Comparison of ENCODE assay signal across 26 cellular contexts in genomic region chr22:27636716-27637503, GRCh38.
DNase-seq lines count a peak whose midpoint lies in the region; ATAC-seq and TF ChIP-seq lines count a peak whose summit lies in the region.
"Had no signal": no experiment of that assay in that cellular context is flagged by ENCODE, and none has a peak within 500 bp of the region (broad histone marks: within the 10 kb centered on the region; RNA-seq: fewer than 3 reads in every experiment).

No MANE protein-coding gene starts in this region.

- H3K27ac ChIP-seq in HEK293 (ENCODE audit: extremely low read depth, low read depth, low read length) (no peak overlapping the region), right cardiac atrium (ENCODE audit: low read length) (peak overlapping the region; percentile 60), gastrocnemius medialis (peak overlapping the region; percentile 93 to 98 (median 96))
- H3K27ac ChIP-seq: GM23248, lower lobe of right lung, ovary, right lobe of liver had no signal

- ATAC-seq in right cardiac atrium (peak; percentile 69 to 72), gastrocnemius medialis (peak; percentile 73 to 79), GM19397 (IDR thresholded peaks at IDR 0.05; ENCODE audit: unreplicated experiment) (no peak)
- ATAC-seq: activated CD4-positive, CD25-positive, alpha-beta regulatory T cell treated with anti-CD3 and anti-CD28 coated beads, Interleukin-2, amount 50 U/mL, for 24 hours; esophagus mucosa; lower lobe of right lung; natural killer cell treated with Interleukin-12 subunit alpha and Interleukin-12 subunit beta and Interleukin-15 and Interleukin-18, amount 100 ng/mL, for 72 hours; right lobe of liver had no signal

- CTCF ChIA-PET in HEK293 (lab: Yijun Ruan, JAX): interaction anchor here (0.6 to 1.4 kb wide), 2 partner anchors 10 to 516 kb away, joined by 3 read pairs; no protein-coding TSS in a partner anchor

- POLR2A ChIA-PET in HEK293 (lab: Yijun Ruan, JAX): no interaction called here

- in situ Hi-C loops in gastrocnemius medialis (cut with MboI; ENCODE audit: low sequenced_read_pairs in 4 of 4): loop anchor here in 2 of 4 donors (10.0 to 25.0 kb wide), 2 partner anchors 148 to 150 kb away; no protein-coding TSS in a partner anchor

- intact Hi-C loops in right cardiac atrium (cut with DNase I): loop anchor here in 1 of 4 donors (5.0 kb wide), 1 partner anchor 165 kb away; the partner anchor contains the start of gene MN1
- intact Hi-C loops in gastrocnemius medialis (cut with DNase I; ENCODE audit: low total_unique reads): loop anchor here (2.0 to 10.0 kb wide), 2 partner anchors 82 to 378 kb away; no protein-coding TSS in a partner anchor

- H3K4me1 ChIP-seq in HEK293 (ENCODE audit: control insufficient read depth, insufficient read depth, low read length) (no peaks in the 10 kb centered on the region), right cardiac atrium (ENCODE audit: control insufficient read depth, insufficient read depth, low read length) (peaks cover 5% of the 10 kb centered on the region), gastrocnemius medialis (peaks cover 50 to 55% of the 10 kb centered on the region in 2 donors)
- H3K4me1 ChIP-seq: lower lobe of right lung, right lobe of liver had no signal

- H3K9me3 ChIP-seq in HEK293 (ENCODE audit: control insufficient read depth, insufficient read depth, low read depth, low read length) (no peaks in the 10 kb centered on the region), right cardiac atrium (ENCODE audit: control insufficient read depth, low read length) (no peaks in the 10 kb centered on the region), gastrocnemius medialis (no peaks in the 10 kb centered on the region)
- H3K9me3 ChIP-seq: lower lobe of right lung, ovary, right lobe of liver had no signal

- H3K27me3 ChIP-seq in right cardiac atrium (ENCODE audit: control insufficient read depth, insufficient read depth): no peaks in the 10 kb centered on the region
- no peaks in the 10 kb centered on the region for H3K27me3 ChIP-seq in gastrocnemius medialis
- H3K27me3 ChIP-seq: ovary, right lobe of liver had no signal

- no peak overlapping the region for H3K4me3 ChIP-seq in HEK293 (ENCODE audit: low read depth, low read length)
- no peak overlapping the region for H3K4me3 ChIP-seq in right cardiac atrium (ENCODE audit: low read length)
- H3K4me3 ChIP-seq in gastrocnemius medialis: no peak overlapping the region
- H3K4me3 ChIP-seq: GM23248, lower lobe of right lung, ovary, right lobe of liver had no signal

- peak in 1 of 2 donors; percentile 44 for TF ChIP-seq POLR2A in gastrocnemius medialis (IDR thresholded peaks at IDR 0.05)

- TF ChIP-seq CTCF in HEK293 (tag by site-specific recombination; IDR thresholded peaks at IDR 0.05): no peak
- TF ChIP-seq CTCF in gastrocnemius medialis (IDR thresholded peaks at IDR 0.05 in 4 of 5, conservative IDR thresholded peaks at IDR 0.05 in 1 of 5): no peak

- no peaks in the 10 kb centered on the region for H3K36me3 ChIP-seq in HEK293 (ENCODE audit: control insufficient read depth in 2 of 2, insufficient read depth in 1 of 2, low read length in 2 of 2)
- H3K36me3 ChIP-seq in gastrocnemius medialis: no peaks in the 10 kb centered on the region
- H3K36me3 ChIP-seq: lower lobe of right lung, ovary, right lobe of liver had no signal

- peak; percentile 26 for DNase-seq in globus pallidus (ENCODE audit: low spot score)
- peak; percentile 48 to 81 (median 79) for DNase-seq in right cardiac atrium
- DNase-seq in gastrocnemius medialis: peak; percentile 87 to 95
- DNase-seq in SKM-1 treated with dmso at 0.1 percent for 144 hours (lab: John Stamatoyannopoulos, UW; ENCODE audit: unreplicated experiment): no peak
- DNase-seq in NCI-H1694 (lab: John Stamatoyannopoulos, UW): no peak
- no peak for DNase-seq in DMS79 (lab: John Stamatoyannopoulos, UW)
- DNase-seq: activated CD4-positive, alpha-beta T cell treated with anti-CD3 and anti-CD28 coated beads, Interleukin-2, amount 50 U/mL, for 4 hours; activated gamma-delta T cell treated with Interleukin-2 at 50 U/mL for 16 hours; activated T-cell treated with anti-CD3 and anti-CD28 coated beads, Interleukin-2, amount 50 U/mL, for 48 hours; CD8-positive, alpha-beta memory T cell; DMS53; head of caudate nucleus; kidney; lower lobe of right lung; NCI-H1048; NCI-H748 treated with DMSO at 0.1 percent for 48 hours; ovary; right lobe of liver; stimulated activated CD4-positive, alpha-beta T cell treated with anti-CD3 and anti-CD28 coated beads, Interleukin-12 subunit alpha, Interleukin-12 subunit beta, amount 100 ng/mL, for 4 hours; stimulated activated CD4-positive, alpha-beta T cell treated with anti-CD3 and anti-CD28 coated beads, Interleukin-4, amount 100 ng/mL, for 1 hour had no signal

- WGBS in right cardiac atrium: 54% methylated on average over 10 of the region's 10 CpGs

TF ChIP-seq in HEK293, 187 proteins besides CTCF, POLR2A, EP300 and RAD21 (continues in another document):
- TF ChIP-seq ZFP37 (tag by site-specific recombination; IDR thresholded peaks at IDR 0.05): no peak
- TF ChIP-seq HIC1 (tag by site-specific recombination; IDR thresholded peaks at IDR 0.05): no peak
- TF ChIP-seq ZNF175 (tag by site-specific recombination; IDR thresholded peaks at IDR 0.05): no peak
- no peak for TF ChIP-seq ZNF423 (tag by site-specific recombination; IDR thresholded peaks at IDR 0.05)
- TF ChIP-seq ZNF654 (tag by site-specific recombination; IDR thresholded peaks at IDR 0.05; ENCODE audit: low read depth): no peak
- TF ChIP-seq KLF7 (tag by site-specific recombination; IDR thresholded peaks at IDR 0.05; ENCODE audit: borderline replicate concordance): no peak
- TF ChIP-seq, protein P1, sequence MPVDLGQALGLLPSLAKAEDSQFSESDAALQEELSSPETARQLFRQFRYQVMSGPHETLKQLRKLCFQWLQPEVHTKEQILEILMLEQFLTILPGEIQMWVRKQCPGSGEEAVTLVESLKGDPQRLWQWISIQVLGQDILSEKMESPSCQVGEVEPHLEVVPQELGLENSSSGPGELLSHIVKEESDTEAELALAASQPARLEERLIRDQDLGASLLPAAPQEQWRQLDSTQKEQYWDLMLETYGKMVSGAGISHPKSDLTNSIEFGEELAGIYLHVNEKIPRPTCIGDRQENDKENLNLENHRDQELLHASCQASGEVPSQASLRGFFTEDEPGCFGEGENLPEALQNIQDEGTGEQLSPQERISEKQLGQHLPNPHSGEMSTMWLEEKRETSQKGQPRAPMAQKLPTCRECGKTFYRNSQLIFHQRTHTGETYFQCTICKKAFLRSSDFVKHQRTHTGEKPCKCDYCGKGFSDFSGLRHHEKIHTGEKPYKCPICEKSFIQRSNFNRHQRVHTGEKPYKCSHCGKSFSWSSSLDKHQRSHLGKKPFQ (tag by site-specific recombination; IDR thresholded peaks at IDR 0.05): no peak
- TF ChIP-seq GLI2 (tag by site-specific recombination; IDR thresholded peaks at IDR 0.05; ENCODE audit: borderline replicate concordance, low read depth): no peak
- TF ChIP-seq ZNF777 (tag by site-specific recombination; IDR thresholded peaks at IDR 0.05; ENCODE audit: borderline replicate concordance): no peak
- no peak for TF ChIP-seq ZNF571 (tag by site-specific recombination; IDR thresholded peaks at IDR 0.05)
- TF ChIP-seq ZBTB20 (tag by site-specific recombination; IDR thresholded peaks at IDR 0.05): peak; percentile 74
- no peak for TF ChIP-seq GLIS2 (tag by site-specific recombination; IDR thresholded peaks at IDR 0.05)
- no peak for TF ChIP-seq WT1 (tag by site-specific recombination; IDR thresholded peaks at IDR 0.05)
- peak; percentile 22; the same call in 1 of the 2 replicates for TF ChIP-seq ZIC2 (tag by site-specific recombination; IDR thresholded peaks at IDR 0.05)
- no peak for TF ChIP-seq HOXD13 (CRISPR knock-in tag; IDR thresholded peaks at IDR 0.05; ENCODE audit: borderline replicate concordance)
- TF ChIP-seq SCRT1 (tag by site-specific recombination; IDR thresholded peaks at IDR 0.05; ENCODE audit: borderline replicate concordance): no peak
- no peak for TF ChIP-seq EGR2 (tag by site-specific recombination; IDR thresholded peaks at IDR 0.05; ENCODE audit: low read depth)

Comparison
In these comparisons a context has a peak if more than half of its experiments do, and no peak if none do; other contexts are left out.
1. DNase-seq: peak in globus pallidus (single experiment), right cardiac atrium (3 of 3) and gastrocnemius medialis (2 of 2); none in SKM-1 treated with dmso at 0.1 percent for 144 hours (single experiment), NCI-H1694 (single experiment) and DMS79 (single experiment).